1 cellular context compared by ENCODE assay signal in genomic region chr12:123108682-123109066, GRCh38.
TF ChIP-seq lines count a peak whose summit lies in the region.

No MANE protein-coding gene starts in this region.

TF ChIP-seq in H1, 55 proteins besides CTCF, POLR2A, EP300 and RAD21:
- no peak for TF ChIP-seq ZNF274 (IDR thresholded peaks at IDR 0.05; ENCODE audit: borderline replicate concordance, extremely low read depth, low read length)
- TF ChIP-seq RBBP5 (IDR thresholded peaks at IDR 0.05; ENCODE audit: borderline replicate concordance, low read depth, low read length) = no peak
- no peak for TF ChIP-seq BCL11A (IDR thresholded peaks at IDR 0.05; ENCODE audit: low read depth in 2 of 2, low read length in 2 of 2)
- no peak for TF ChIP-seq TBP (IDR thresholded peaks at IDR 0.05; ENCODE audit: low read depth, low read length)
- TF ChIP-seq E2F6 (IDR thresholded peaks at IDR 0.05) = no peak
- no peak for TF ChIP-seq JUN (IDR thresholded peaks at IDR 0.05; ENCODE audit: low read depth, low read length)
- TF ChIP-seq YY1 (IDR thresholded peaks at IDR 0.05; ENCODE audit: low read depth, low read length) = no peak
- no peak for TF ChIP-seq TAF7 (optimal IDR thresholded peaks at IDR 0.05; ENCODE audit: borderline replicate concordance, low read depth, low read length)
- TF ChIP-seq, protein P1, sequence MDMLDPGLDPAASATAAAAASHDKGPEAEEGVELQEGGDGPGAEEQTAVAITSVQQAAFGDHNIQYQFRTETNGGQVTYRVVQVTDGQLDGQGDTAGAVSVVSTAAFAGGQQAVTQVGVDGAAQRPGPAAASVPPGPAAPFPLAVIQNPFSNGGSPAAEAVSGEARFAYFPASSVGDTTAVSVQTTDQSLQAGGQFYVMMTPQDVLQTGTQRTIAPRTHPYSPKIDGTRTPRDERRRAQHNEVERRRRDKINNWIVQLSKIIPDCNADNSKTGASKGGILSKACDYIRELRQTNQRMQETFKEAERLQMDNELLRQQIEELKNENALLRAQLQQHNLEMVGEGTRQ (IDR thresholded peaks at IDR 0.05; ENCODE audit: low read length) = no peak
- TF ChIP-seq ATF2 (IDR thresholded peaks at IDR 0.05; ENCODE audit: low read length) = no peak
- TF ChIP-seq RFX5 (IDR thresholded peaks at IDR 0.05; ENCODE audit: borderline replicate concordance, low read depth, low read length) = no peak
- no peak for TF ChIP-seq JUND (IDR thresholded peaks at IDR 0.05; ENCODE audit: low read length)
- no peak for TF ChIP-seq CEBPB (IDR thresholded peaks at IDR 0.05; ENCODE audit: low read depth, low read length)
- TF ChIP-seq TCF12 (IDR thresholded peaks at IDR 0.05; ENCODE audit: low read depth, low read length) = no peak
- no peak for TF ChIP-seq MAFK (IDR thresholded peaks at IDR 0.05; ENCODE audit: low read depth, low read length)
